Comparison of ENCODE assay signal across 9 cellular contexts in genomic region chr7:98836811-98837631, GRCh38. TPM values are rescaled to one million over a fixed set of nuclear protein-coding genes. Genes with fewer than 3 reads are reported as not detected.
DNase-seq lines count a peak whose midpoint lies in the region; ATAC-seq and TF ChIP-seq lines count a peak whose summit lies in the region.
"Had no signal": no experiment of that assay in that cellular context is flagged by ENCODE, and none has a peak within 500 bp of the region (broad histone marks: within the 10 kb centered on the region; RNA-seq: fewer than 3 reads in every experiment).

No MANE protein-coding gene starts in this region.

- H3K9me3 ChIP-seq in breast epithelium (no peaks in the 10 kb centered on the region), WERI-Rb-1 (ENCODE audit: severe bottlenecking) (no peaks in the 10 kb centered on the region), hepatocyte (ENCODE audit: low read depth) (no peaks in the 10 kb centered on the region)

- intact Hi-C loops in MCF 10A (cut with micrococcal nuclease): loop anchor here (1.0 kb wide), 1 partner anchor 404 kb away; no protein-coding TSS in a partner anchor
- intact Hi-C loops in breast epithelium (cut with DNase I; ENCODE audit: low total_unique reads): no loop called here

- DNase-seq in MCF 10A (ENCODE audit: unreplicated experiment) (peak; percentile 65), breast epithelium (ENCODE audit: low spot score in 2 of 2) (no peak), NCI-H128 (lab: John Stamatoyannopoulos, UW; ENCODE audit: unreplicated experiment) (peak; percentile 68), WERI-Rb-1 (peak; percentile 83), hepatocyte (ENCODE audit: low spot score) (peak; percentile 77), type B pancreatic cell (ENCODE audit: extremely low spot score, unreplicated experiment) (no peak), activated gamma-delta T cell treated with Interleukin-2 at 50 U/mL for 16 hours (no peak)

- no TSS peak for BruUV-seq in MCF 10A (replicated peaks; lab: Mats Ljungman, UMichigan)

- TF ChIP-seq CTCF in MCF 10A (IDR thresholded peaks at IDR 0.05; ENCODE audit: unreplicated experiment) (peak; percentile 71), breast epithelium (IDR thresholded peaks at IDR 0.05) (peak in 1 of 3 donors; percentile 11), WERI-Rb-1 (IDR thresholded peaks at IDR 0.05; ENCODE audit: low read depth, low read length) (peak; percentile 90), hepatocyte (IDR thresholded peaks at IDR 0.05; ENCODE audit: poor library complexity) (peak; percentile 79), type B pancreatic cell (conservative IDR thresholded peaks at IDR 0.05) (peak; percentile 80)

- POLR2A ChIA-PET in MCF 10A (lab: Yijun Ruan, JAX): no interaction called here

- H3K27ac Mint-ChIP-seq in MCF 10A (ENCODE audit: low read depth, unreplicated experiment) (no peak overlapping the region), type B pancreatic cell (peak overlapping the region; percentile 18)
- H3K27ac Mint-ChIP-seq: dendritic cell treated with granulocyte-macrophage colony-stimulating factor and Interleukin-4, amounts not matched to agents 40 ng/mL and 50 ng/mL, for 4 days had no signal

- no peak overlapping the region for H3K4me2 ChIP-seq in hepatocyte

- H3K36me3 Mint-ChIP-seq in MCF 10A (ENCODE audit: insufficient read depth, unreplicated experiment): no peaks in the 10 kb centered on the region
- no peaks in the 10 kb centered on the region for H3K36me3 Mint-ChIP-seq in type B pancreatic cell

- ATAC-seq in HG02759 (IDR thresholded peaks at IDR 0.05; ENCODE audit: unreplicated experiment): no peak

- peaks cover 10% of the 10 kb centered on the region for H3K4me1 Mint-ChIP-seq in MCF 10A (ENCODE audit: insufficient read depth, unreplicated experiment)
- H3K4me1 Mint-ChIP-seq in type B pancreatic cell (ENCODE audit: unreplicated experiment): peaks cover 7% of the 10 kb centered on the region

- H3K9me2 ChIP-seq in hepatocyte (replicated peaks; ENCODE audit: insufficient read depth): no peaks in the 10 kb centered on the region

- 31% methylated on average over 10 of the region's 10 CpGs for WGBS in hepatocyte (ENCODE audit: low lambda C conversion rate, missing lambda C conversion rate)

- H3K9me3 Mint-ChIP-seq in MCF 10A (ENCODE audit: unreplicated experiment) (no peaks in the 10 kb centered on the region), type B pancreatic cell (no peaks in the 10 kb centered on the region)
- H3K9me3 Mint-ChIP-seq: dendritic cell treated with granulocyte-macrophage colony-stimulating factor and Interleukin-4, amounts not matched to agents 40 ng/mL and 50 ng/mL, for 4 days had no signal

- CTCF ChIA-PET in MCF 10A (lab: Yijun Ruan, JAX): interaction anchor here (0.6 to 15.8 kb wide), 19 partner anchors 9 to 468 kb away, joined by 3 to 515 read pairs (median 4); no protein-coding TSS in a partner anchor

- H3K4me3 ChIP-seq in breast epithelium: no peak overlapping the region
- no peak overlapping the region for H3K4me3 ChIP-seq in WERI-Rb-1 (ENCODE audit: low read depth, low read length)
- no peak overlapping the region for H3K4me3 ChIP-seq in hepatocyte

- no peak overlapping the region for H2AFZ ChIP-seq in hepatocyte

- H3K36me3 ChIP-seq in breast epithelium (no peaks in the 10 kb centered on the region), WERI-Rb-1 (no peaks in the 10 kb centered on the region), hepatocyte (replicated peaks; ENCODE audit: insufficient read depth, low read depth) (no peaks in the 10 kb centered on the region)

- H3K27me3 ChIP-seq in breast epithelium (peaks cover 0 to 13% of the 10 kb centered on the region in 2 donors), WERI-Rb-1 (ENCODE audit: insufficient read depth, low read depth, severe bottlenecking) (no peaks in the 10 kb centered on the region), hepatocyte (no peaks in the 10 kb centered on the region)

- H3K4me1 ChIP-seq in breast epithelium (no peaks in the 10 kb centered on the region), hepatocyte (ENCODE audit: insufficient read depth) (no peaks in the 10 kb centered on the region)

- no peak overlapping the region for H3K27ac ChIP-seq in breast epithelium
- H3K27ac ChIP-seq in WERI-Rb-1: no peak overlapping the region; the same call in 1 of the 2 replicates
- H3K27ac ChIP-seq in hepatocyte: no peak overlapping the region

- H3K79me2 ChIP-seq in hepatocyte: no peaks in the 10 kb centered on the region

- no peak overlapping the region for H3K4me3 Mint-ChIP-seq in MCF 10A (ENCODE audit: unreplicated experiment)
- H3K4me3 Mint-ChIP-seq in type B pancreatic cell: no peak overlapping the region
- H3K4me3 Mint-ChIP-seq: dendritic cell treated with granulocyte-macrophage colony-stimulating factor and Interleukin-4, amounts not matched to agents 40 ng/mL and 50 ng/mL, for 4 days had no signal

- no peaks in the 10 kb centered on the region for H4K20me1 ChIP-seq in hepatocyte (ENCODE audit: insufficient read depth, poor library complexity, severe bottlenecking)

- TF ChIP-seq POLR2A in breast epithelium (IDR thresholded peaks at IDR 0.05): no peak

- H3K27me3 Mint-ChIP-seq in MCF 10A (ENCODE audit: insufficient read depth, unreplicated experiment) (no peaks in the 10 kb centered on the region), type B pancreatic cell (peaks cover 3% of the 10 kb centered on the region)

RNA-seq across cellular contexts. Expression of gene TMEM130, which starts 32.8 kb away (rescaled TPM):
- total RNA-seq in MCF 10A (2022) (not detected in 2 replicates), breast epithelium (1 to 10 TPM in 1 of 3 donors, under 1 TPM in 1, not detected in 1; 0.88 to 1.3 TPM), hepatocyte (0.90 and 1.4 TPM in 2 replicates), type B pancreatic cell (ENCODE audit: low replicate concordance) (0.17 and 1.2 TPM in 2 replicates)
- polyA plus RNA-seq in hepatocyte: 0.33 and 3.3 TPM in 2 replicates

RNA-seq across cellular contexts. Expression of gene TRRAP, which starts 41.3 kb away (rescaled TPM):
- total RNA-seq in MCF 10A (2022): 30.4 and 31.5 TPM in 2 replicates
- total RNA-seq in breast epithelium: 10 to 100 TPM; 24.6 to 39.0 (median 38.9) TPM
- 19.9 and 25.1 TPM in 2 replicates for total RNA-seq in hepatocyte
- polyA plus RNA-seq in hepatocyte: 6.1 and 6.6 TPM in 2 replicates
- 45.0 and 65.7 TPM in 2 replicates for total RNA-seq in type B pancreatic cell (ENCODE audit: low replicate concordance)

Comparison
In these comparisons a context has a peak if more than half of its experiments do, and no peak if none do; other contexts are left out.
1. DNase-seq: peak in MCF 10A (single experiment), NCI-H128 (single experiment), WERI-Rb-1 (single experiment) and hepatocyte (single experiment); none in breast epithelium (0 of 2), type B pancreatic cell (single experiment) and activated gamma-delta T cell treated with Interleukin-2 at 50 U/mL for 16 hours (single experiment).